17 cellular contexts compared by ENCODE assay signal in genomic region chr12:117080707-117081141, GRCh38. TPM values are rescaled to one million over a fixed set of nuclear protein-coding genes. Genes with fewer than 3 reads are reported as not detected.
A peak's percentile ranks its signal among the peaks of the same experiment; 100 is the strongest.
DNase-seq lines count a peak whose midpoint lies in the region; FAIRE-seq and TF ChIP-seq lines count a peak whose summit lies in the region.
"Had no signal": no experiment of that assay in that cellular context is flagged by ENCODE, and none has a peak within 500 bp of the region (broad histone marks: within the 10 kb centered on the region; RNA-seq: fewer than 3 reads in every experiment).

No MANE protein-coding gene starts in this region.

- H3K4me1 ChIP-seq in kidney (ENCODE audit: control insufficient read depth in 1 of 2, insufficient read depth in 1 of 2, low read depth in 1 of 2, low read length in 2 of 2) (peaks cover 0 to 3% of the 10 kb centered on the region in 2 donors), esophagus muscularis mucosa (peaks cover 0 to 13% (median 0%) of the 10 kb centered on the region in 4 donors)

- H3K4me3 ChIP-seq in kidney (ENCODE audit: low read length in 2 of 2) (no peak overlapping the region), esophagus muscularis mucosa (no peak overlapping the region)
- H3K4me3 ChIP-seq: GM23248 had no signal

- DNase-seq in NCI-H82 (lab: John Stamatoyannopoulos, UW) (peak; percentile 25), NCI-H82 treated with DMSO at 0.1 percent for 48 hours (lab: John Stamatoyannopoulos, UW; ENCODE audit: unreplicated experiment) (no peak), DMS 273 treated with DMSO at 0.1 percent for 48 hours (lab: John Stamatoyannopoulos, UW) (peak; percentile 24), NCI-H69 (lab: John Stamatoyannopoulos, UW) (peak; percentile 26), kidney (peak; percentile 40), NCI-H2107 (lab: John Stamatoyannopoulos, UW) (no peak), esophagus muscularis mucosa (ENCODE audit: extremely low spot score) (no peak), NCI-H774 (lab: John Stamatoyannopoulos, UW) (no peak)
- DNase-seq: C1 segment of cervical spinal cord, GM23248, KG1, MM.1S, NCI-H1105, NCI-H187, NCI-H2171 treated with DMSO at 0.1 percent for 48 hours, NCI-H510A treated with DMSO at 0.1 percent for 48 hours, PC-3 had no signal

- 58% methylated on average over 6 of the region's 6 CpGs for whole genome bisulfite sequencing in esophagus muscularis mucosa

- H3K36me3 ChIP-seq in kidney (ENCODE audit: control insufficient read depth in 1 of 2, insufficient read depth in 2 of 2, low read length in 2 of 2) (no peaks in the 10 kb centered on the region), esophagus muscularis mucosa (no peaks in the 10 kb centered on the region)

- no peak for TF ChIP-seq CTCF in kidney (IDR thresholded peaks at IDR 0.05; ENCODE audit: borderline replicate concordance, extremely low read depth, insufficient read depth)
- TF ChIP-seq CTCF in esophagus muscularis mucosa (IDR thresholded peaks at IDR 0.05) = no peak

- H3K27ac ChIP-seq in kidney (ENCODE audit: low read depth in 2 of 2, low read length in 2 of 2) = no peak overlapping the region
- H3K27ac ChIP-seq in esophagus muscularis mucosa (replicated peaks in 1 of 4) = no peak overlapping the region
- H3K27ac ChIP-seq: GM23248 had no signal

- no peak for TF ChIP-seq POLR2A in esophagus muscularis mucosa (IDR thresholded peaks at IDR 0.05; ENCODE audit: low read depth)

- no peak overlapping the region for H3K9ac ChIP-seq in kidney (ENCODE audit: low read length in 2 of 2)
- H3K9ac ChIP-seq: GM23248 had no signal

- no peak for FAIRE-seq in kidney (lab: Jason Lieb, UNC)

- no peak for TF ChIP-seq EP300 in esophagus muscularis mucosa (IDR thresholded peaks at IDR 0.05)

- peaks cover 0 to 6% (median 0%) of the 10 kb centered on the region in 4 donors for H3K27me3 ChIP-seq in esophagus muscularis mucosa

- H3K9me3 ChIP-seq in kidney (ENCODE audit: control insufficient read depth in 1 of 2, low read length in 2 of 2) (no peaks in the 10 kb centered on the region), esophagus muscularis mucosa (no peaks in the 10 kb centered on the region)

- intact Hi-C loops in kidney (cut with DNase I) (no loop called here), esophagus muscularis mucosa (cut with DNase I) (no loop called here)

RNA-seq across cellular contexts. Expression of gene TESC, which starts 18.5 kb away (rescaled TPM):
- total RNA-seq in kidney (92.6 TPM), esophagus muscularis mucosa (1 to 10 TPM; 4.5 to 8.6 (median 6.6) TPM)
- polyA plus RNA-seq in kidney (ENCODE audit: insufficient read depth, low read depth, low replicate concordance) = 19.1 TPM
- total RNA-seq: GM23248 had no signal

Comparison
In these comparisons a context has a peak if more than half of its experiments do, and no peak if none do; other contexts are left out.
1. DNase-seq: peak in NCI-H82 (single experiment), DMS 273 treated with DMSO at 0.1 percent for 48 hours (single experiment), NCI-H69 (single experiment) and kidney (single experiment); none in NCI-H82 treated with DMSO at 0.1 percent for 48 hours (single experiment), NCI-H2107 (single experiment), esophagus muscularis mucosa (single experiment) and NCI-H774 (single experiment).